Comparison of ENCODE assay signal across 2 cellular contexts in genomic region chr15:69289312-69290146, GRCh38.
TF ChIP-seq lines count a peak whose summit lies in the region.

No MANE protein-coding gene starts in this region.

TF ChIP-seq in K562, 482 proteins besides CTCF, POLR2A, EP300 and RAD21:
- TF ChIP-seq DDX20 (tag; IDR thresholded peaks at IDR 0.05; ENCODE audit: low read depth) (no peak), E2F8 (IDR thresholded peaks at IDR 0.05; ENCODE audit: low read depth, partially characterized antibody) (no peak), THAP12 (CRISPR knock-in tag; IDR thresholded peaks at IDR 0.05) (no peak), SMARCA5 (IDR thresholded peaks at IDR 0.05) (no peak), HDGF (IDR thresholded peaks at IDR 0.05) (no peak), C11orf30 (IDR thresholded peaks at IDR 0.05; ENCODE audit: low read depth) (0 out of 2 replicates have a peak, but pooled peaks have one; percentile 6), BRD4 (IDR thresholded peaks at IDR 0.05) (no peak), ZNF740 (CRISPR knock-in tag; IDR thresholded peaks at IDR 0.05) (no peak), ZNF740 (tag; IDR thresholded peaks at IDR 0.05) (no peak), ZNF316 (IDR thresholded peaks at IDR 0.05) (0 out of 2 replicates have a peak, but pooled peaks have one; percentile 17), TEAD2 (tag; IDR thresholded peaks at IDR 0.05) (no peak), ZNF232 (CRISPR knock-in tag; IDR thresholded peaks at IDR 0.05) (no peak), RBM34 (IDR thresholded peaks at IDR 0.05; ENCODE audit: borderline replicate concordance, insufficient read depth, low read length) (no peak), E4F1 (CRISPR knock-in tag; IDR thresholded peaks at IDR 0.05; ENCODE audit: borderline replicate concordance) (no peak)

TF ChIP-seq in HepG2, 621 proteins besides CTCF, POLR2A, EP300 and RAD21:
- TF ChIP-seq MAFK (conservative IDR thresholded peaks at IDR 0.05 in 1 of 2, IDR thresholded peaks at IDR 0.05 in 1 of 2; ENCODE audit: low read length in 2 of 2) (peak in 1 of 2 experiments; percentile 46; a peak in 2 of 4 replicates), MAFF (IDR thresholded peaks at IDR 0.05; ENCODE audit: low read depth, low read length) (0 out of 2 replicates have a peak, but pooled peaks have one; percentile 19), AKNA (CRISPR knock-in tag; IDR thresholded peaks at IDR 0.05; ENCODE audit: borderline replicate concordance) (no peak), CEBPG (CRISPR knock-in tag; IDR thresholded peaks at IDR 0.05) (0 out of 2 replicates have a peak, but pooled peaks have one; percentile 12), ZNF557 (CRISPR knock-in tag; IDR thresholded peaks at IDR 0.05) (no peak)
